Comparison of ENCODE assay signal across 9 cellular contexts in genomic region chr15:40939909-40940801, GRCh38. TPM values are rescaled to one million over a fixed set of nuclear protein-coding genes. Genes with fewer than 3 reads are reported as not detected.
DNase-seq lines count a peak whose midpoint lies in the region; ATAC-seq and TF ChIP-seq lines count a peak whose summit lies in the region.
"Had no signal": no experiment of that assay in that cellular context is flagged by ENCODE, and none has a peak within 500 bp of the region (broad histone marks: within the 10 kb centered on the region; RNA-seq: fewer than 3 reads in every experiment).

No MANE protein-coding gene starts in this region.

- no peaks in the 10 kb centered on the region for H3K36me3 ChIP-seq in gastroesophageal sphincter
- no peaks in the 10 kb centered on the region for H3K36me3 ChIP-seq in skeletal muscle satellite cell (ENCODE audit: insufficient read depth, low read length)
- H3K36me3 ChIP-seq: pancreas had no signal

- H3K4me2 ChIP-seq in skeletal muscle satellite cell (ENCODE audit: low read length): peak overlapping the region; percentile 14

- H3K4me1 ChIP-seq in gastroesophageal sphincter (peaks cover 0 to 36% (median 13%) of the 10 kb centered on the region in 3 donors), skeletal muscle satellite cell (ENCODE audit: control insufficient read depth, insufficient read depth, low read length) (peaks cover 36% of the 10 kb centered on the region)

- H3K4me3 ChIP-seq in gastroesophageal sphincter (peak overlapping the region in 1 of 2 donors; percentile 70), skeletal muscle satellite cell (ENCODE audit: low read length) (no peak overlapping the region)

- TF ChIP-seq POLR2A in GM18526 (IDR thresholded peaks at IDR 0.05; ENCODE audit: extremely low read depth, insufficient read length) (peak; percentile 17), gastroesophageal sphincter (IDR thresholded peaks at IDR 0.05) (no peak)

- no peak for ATAC-seq in gastroesophageal sphincter
- ATAC-seq in HG03565 (IDR thresholded peaks at IDR 0.05; ENCODE audit: unreplicated experiment): no peak

- CTCF ChIA-PET in RWPE1 (lab: Yijun Ruan, JAX): interaction anchor here (1.0 to 2.9 kb wide), 5 partner anchors 10 to 37 kb away, joined by 4 to 30 read pairs (median 19); partner anchors contain the start of genes CHAC1 and DLL4

- no peak for DNase-seq in RWPE1 (ENCODE audit: low spot score)
- DNase-seq in iPS-NIHi11 (ENCODE audit: low spot score): no peak
- no peak for DNase-seq in NCI-H446 treated with DMSO at 0.1 percent for 48 hours (lab: John Stamatoyannopoulos, UW)
- DNase-seq in COLO829 (ENCODE audit: low spot score): no peak

- WGBS in gastroesophageal sphincter (ENCODE audit: low coverage in 1 of 2), 2 donors: 66 to 100% methylated on average over 1 to 5 of the region's 17 CpGs

- POLR2A ChIA-PET in RWPE1 (lab: Yijun Ruan, JAX; ENCODE audit: low non-redundant PET): no interaction called here

- H3K27me3 ChIP-seq in gastroesophageal sphincter (peaks cover 11% of the 10 kb centered on the region), skeletal muscle satellite cell (ENCODE audit: control insufficient read depth, insufficient read depth, low read length) (no peaks in the 10 kb centered on the region)
- H3K27me3 ChIP-seq: pancreas had no signal

- no peak overlapping the region for H3K9ac ChIP-seq in skeletal muscle satellite cell (ENCODE audit: low read depth, low read length)

- no peaks in the 10 kb centered on the region for H3K9me3 ChIP-seq in gastroesophageal sphincter
- no peaks in the 10 kb centered on the region for H3K9me3 ChIP-seq in skeletal muscle satellite cell (replicated peaks; ENCODE audit: low read length)
- H3K9me3 ChIP-seq: pancreas had no signal

- TF ChIP-seq CTCF in RWPE1 (conservative IDR thresholded peaks at IDR 0.05; ENCODE audit: low read depth): no peak
- no peak for TF ChIP-seq CTCF in gastroesophageal sphincter (IDR thresholded peaks at IDR 0.05)

- H3K27ac ChIP-seq in RWPE1 (peak overlapping the region; percentile 39; the same call in 1 of the 2 replicates), gastroesophageal sphincter (peak overlapping the region in 3 of 4 donors; percentile 86 to 92 (median 89))

- no peak for TF ChIP-seq EP300 in gastroesophageal sphincter (IDR thresholded peaks at IDR 0.05)

RNA-seq across cellular contexts. Expression of gene DLL4, which starts 11.0 kb away (rescaled TPM):
- total RNA-seq in gastroesophageal sphincter: 1 to 10 TPM; 1.9 to 9.7 (median 6.4) TPM
- 0.22 and 0.25 TPM in 2 replicates for total RNA-seq in skeletal muscle satellite cell (2012; rRNA removed)

RNA-seq across cellular contexts. Expression of gene CHAC1, which starts 13.1 kb away (rescaled TPM):
- 1 to 10 TPM in 3 of 4 donors, under 1 TPM in 1; 0.54 to 1.8 (median 1.5) TPM for total RNA-seq in gastroesophageal sphincter
- 7.6 and 10.5 TPM in 2 replicates for total RNA-seq in skeletal muscle satellite cell (2012; rRNA removed)

RNA-seq across cellular contexts. Expression of gene VPS18, which starts 45.9 kb away (rescaled TPM):
- total RNA-seq in gastroesophageal sphincter: 10 to 100 TPM; 24.6 to 36.3 (median 29.9) TPM
- 41.5 and 43.6 TPM in 2 replicates for total RNA-seq in skeletal muscle satellite cell (2012; rRNA removed)
